Comparison of ENCODE assay signal across 9 cellular contexts in genomic region chr11:76669901-76670474, GRCh38. TPM values are rescaled to one million over a fixed set of nuclear protein-coding genes. Genes with fewer than 3 reads are reported as not detected.
DNase-seq lines count a peak whose midpoint lies in the region; ATAC-seq, FAIRE-seq and TF ChIP-seq lines count a peak whose summit lies in the region.
"Had no signal": no experiment of that assay in that cellular context is flagged by ENCODE, and none has a peak within 500 bp of the region (broad histone marks: within the 10 kb centered on the region; RNA-seq: fewer than 3 reads in every experiment).

No MANE protein-coding gene starts in this region.

- peak overlapping the region; percentile 67 for H2AFZ ChIP-seq in K562 (ENCODE audit: low read depth, low read length)

- no peak overlapping the region for H3K27ac ChIP-seq in K562 (ENCODE audit: extremely low read depth, low read depth, low read length)
- H3K27ac ChIP-seq in layer of hippocampus (ENCODE audit: low read depth, low read length): peak overlapping the region; percentile 57
- peak overlapping the region in 1 of 2 donors; percentile 40 for H3K27ac ChIP-seq in testis

- DNase-seq in activated CD4-positive, alpha-beta T cell treated with anti-CD3 and anti-CD28 coated beads, Interleukin-2, amount 10 ng/mL, durations not matched to agents 24 days and 14 days: no peak
- DNase-seq in activated CD4-positive, alpha-beta T cell treated with anti-CD3 and anti-CD28 coated beads for 1 hour: no peak
- DNase-seq in K562 (ENCODE audit: extremely low read depth in 1 of 4, low spot score in 3 of 4): no peak
- DNase-seq in testis: peak; percentile 60
- DNase-seq in KBM-7: no peak
- no peak for DNase-seq in activated CD4-positive, alpha-beta T cell treated with anti-CD3 and anti-CD28 coated beads for 4 hours

- H3K9me3 Mint-ChIP-seq in activated CD4-positive, alpha-beta T cell treated with anti-CD3 and anti-CD28 coated beads, Interleukin-2, amount 10 ng/mL, durations not matched to agents 24 days and 14 days: no peaks in the 10 kb centered on the region

- H4K20me1 ChIP-seq in K562 (replicated peaks; ENCODE audit: control insufficient read depth, insufficient read depth, low read length): 0 out of 2 replicates have a peak, but pooled peaks cover 19% of the 10 kb centered on the region

- WGBS in K562 (ENCODE audit: insufficient coverage, low coverage, missing lambda C conversion rate): 12% methylated on average over 19 of the region's 21 CpGs
- WGBS in testis, 2 donors: 8 to 11% methylated on average over 12 to 21 of the region's 21 CpGs

- H3K4me1 ChIP-seq in K562 (replicated peaks in 1 of 2; ENCODE audit: control insufficient read depth in 2 of 2, insufficient read depth in 2 of 2, low read length in 2 of 2) (peaks cover 4 to 27% of the 10 kb centered on the region in 2 experiments; a peak in 4 of 5 replicates), testis (peaks cover 27% of the 10 kb centered on the region)

- H3K4me2 ChIP-seq in K562 (ENCODE audit: insufficient read depth, low read length): peak overlapping the region; percentile 66

- no peaks in the 10 kb centered on the region for H3K9me1 ChIP-seq in K562 (ENCODE audit: control insufficient read depth, insufficient read depth, low read length)

- peaks cover 39% of the 10 kb centered on the region for H3K4me1 Mint-ChIP-seq in activated CD4-positive, alpha-beta T cell treated with anti-CD3 and anti-CD28 coated beads, Interleukin-2, amount 10 ng/mL, durations not matched to agents 24 days and 14 days

- no peak for TF ChIP-seq CTCF in K562 (IDR thresholded peaks at IDR 0.05 in 2 of 3, conservative IDR thresholded peaks at IDR 0.05 in 1 of 3; ENCODE audit: insufficient read depth in 2 of 3, low read depth in 1 of 3, low read length in 3 of 3)
- no peak for TF ChIP-seq CTCF in testis (IDR thresholded peaks at IDR 0.05)

- ATAC-seq in K562 (no peak), HG03095 (IDR thresholded peaks at IDR 0.05; ENCODE audit: unreplicated experiment) (no peak)

- H3K36me3 Mint-ChIP-seq in activated CD4-positive, alpha-beta T cell treated with anti-CD3 and anti-CD28 coated beads, Interleukin-2, amount 10 ng/mL, durations not matched to agents 24 days and 14 days (ENCODE audit: low read depth): no peaks in the 10 kb centered on the region

- no peaks in the 10 kb centered on the region for H3K79me2 ChIP-seq in K562 (ENCODE audit: control insufficient read depth, insufficient read depth, low read length)

- peaks cover 12 to 32% of the 10 kb centered on the region in 2 experiments for H3K27me3 ChIP-seq in K562 (ENCODE audit: control insufficient read depth in 2 of 2, insufficient read depth in 2 of 2, low read length in 2 of 2)
- H3K27me3 ChIP-seq in layer of hippocampus (ENCODE audit: control insufficient read depth, insufficient read depth, low read length): peaks cover 8% of the 10 kb centered on the region
- H3K27me3 ChIP-seq in testis: no peaks in the 10 kb centered on the region

- CTCF ChIA-PET in K562 (lab: Yijun Ruan, JAX; ENCODE audit: low intra/inter-chr PET ratio): no interaction called here

- no peak overlapping the region for H3K27ac Mint-ChIP-seq in activated CD4-positive, alpha-beta T cell treated with anti-CD3 and anti-CD28 coated beads, Interleukin-2, amount 10 ng/mL, durations not matched to agents 24 days and 14 days

- no peaks in the 10 kb centered on the region for H3K9me3 ChIP-seq in K562 (replicated peaks; ENCODE audit: control insufficient read depth, insufficient read depth, low read depth, low read length)
- no peaks in the 10 kb centered on the region for H3K9me3 ChIP-seq in testis

- in situ Hi-C loops in K562 (cut with MboI): no loop called here
- in situ Hi-C loops in KBM-7 (cut with MboI; ENCODE audit: low pct_unique_long_range_greater_than_20kb, low sequenced_read_pairs): no loop called here

- peak overlapping the region; percentile 79 for H3K4me3 Mint-ChIP-seq in activated CD4-positive, alpha-beta T cell treated with anti-CD3 and anti-CD28 coated beads, Interleukin-2, amount 10 ng/mL, durations not matched to agents 24 days and 14 days

- H3K4me3 ChIP-seq in K562: peak overlapping the region; percentile 44
- peak overlapping the region; percentile 54 to 78 for H3K4me3 ChIP-seq in testis

- POLR2A ChIA-PET in K562 (lab: Yijun Ruan, JAX): no interaction called here

- H3K9ac ChIP-seq in K562 (ENCODE audit: insufficient read depth in 1 of 2, low read depth in 2 of 2, low read length in 2 of 2): peak overlapping the region in 1 of 2 experiments; percentile 84; a peak in 2 of 4 replicates

- no peak for TF ChIP-seq RAD21 in K562 (CRISPR knock-in tag; conservative IDR thresholded peaks at IDR 0.05 in 1 of 2, IDR thresholded peaks at IDR 0.05 in 1 of 2)

- FAIRE-seq in K562 (lab: Jason Lieb, UNC): no peak
- FAIRE-seq: G401.6 had no signal

- no TSS peak for BruUV-seq in K562 (replicated peaks; lab: Mats Ljungman, UMichigan)

- peaks cover 28% of the 10 kb centered on the region for H3K27me3 Mint-ChIP-seq in activated CD4-positive, alpha-beta T cell treated with anti-CD3 and anti-CD28 coated beads, Interleukin-2, amount 10 ng/mL, durations not matched to agents 24 days and 14 days

- H3K36me3 ChIP-seq in K562 (ENCODE audit: control insufficient read depth, insufficient read depth, low read length) (no peaks in the 10 kb centered on the region), testis (ENCODE audit: low read depth, missing control alignments) (no peaks in the 10 kb centered on the region)

- TF ChIP-seq POLR2A in K562 (conservative IDR thresholded peaks at IDR 0.05) (no peak), testis (IDR thresholded peaks at IDR 0.05) (no peak)

- intact Hi-C loops in activated CD4-positive, alpha-beta T cell treated with anti-CD3 and anti-CD28 coated beads, Interleukin-2, amount 10 ng/mL, durations not matched to agents 24 days and 14 days (cut with micrococcal nuclease): loop anchor here (5.0 to 10.0 kb wide), 2 partner anchors 78 to 775 kb away; no protein-coding TSS in a partner anchor
- intact Hi-C loops in K562 (cut with micrococcal nuclease) (loop anchor here (10.0 kb wide), 1 partner anchor 345 kb away; no protein-coding TSS in a partner anchor), testis (cut with DNase I; ENCODE audit: low total_unique reads) (no loop called here)

- no peak for TF ChIP-seq EP300 in K562 (IDR thresholded peaks at IDR 0.05; ENCODE audit: low read length)

TF ChIP-seq in K562, 482 proteins besides CTCF, POLR2A, EP300 and RAD21:
- TF ChIP-seq CGGBP1 (CRISPR knock-in tag; IDR thresholded peaks at IDR 0.05) (no peak), GABPB1 (CRISPR knock-in tag; IDR thresholded peaks at IDR 0.05) (0 out of 2 replicates have a peak, but pooled peaks have one; percentile 30)

RNA-seq across cellular contexts. Expression of gene LRRC32, which starts 0.6 kb away (rescaled TPM):
- total RNA-seq in activated CD4-positive, alpha-beta T cell treated with anti-CD3 and anti-CD28 coated beads, Interleukin-2, amount 10 ng/mL, durations not matched to agents 24 days and 14 days: 6.6 and 8.6 TPM in 2 replicates
- 0.21 and 0.65 TPM in 2 replicates for total RNA-seq in K562 (2011; cell fraction: chromatin; rRNA removed; ENCODE audit: low replicate concordance)
- 0.79 and 1.3 TPM in 2 replicates for total RNA-seq in K562 (2011; cell fraction: nucleolus; rRNA removed)
- 0.76 and 0.81 TPM in 2 replicates for total RNA-seq in K562 (2011; cell fraction: nucleoplasm; rRNA removed)
- total RNA-seq in K562 (2014; rRNA removed): 0.16 and 0.50 TPM in 2 replicates
- total RNA-seq in K562 (2014; rRNA removed; fragmentation: Illumina TruSeq; extraction: Trizol): 0.16 TPM in 1 of 2 replicates, not detected in the other
- total RNA-seq in K562 (2015; rRNA removed; fragmentation: Illumina TruSeq; extraction: Trizol): not detected in 2 replicates
- total RNA-seq in K562 (2021): 0.20 and 0.31 TPM in 2 replicates
- polyA plus RNA-seq in K562 (2011; rRNA removed): 0.10 and 0.47 TPM in 2 replicates
- 0.44 and 0.48 TPM in 2 replicates for polyA plus RNA-seq in K562 (2011; cell fraction: cytosol; rRNA removed)
- 0.41 and 0.63 TPM in 2 replicates for polyA plus RNA-seq in K562 (2011; cell fraction: nucleus; rRNA removed)
- 0.12 and 0.65 TPM in 2 replicates for polyA plus RNA-seq in K562 (2012)
- polyA plus RNA-seq in K562 (2014; fragmentation: Illumina TruSeq; extraction: Trizol): 0.18 and 0.44 TPM in 2 replicates
- polyA plus RNA-seq in K562 (2014; fragmentation: Nextera tagmentation; extraction: Ambion mirVana): not detected
- 0.08 TPM in 1 of 2 replicates, not detected in the other for polyA plus RNA-seq in K562 (2014; rRNA removed)
- 0.53 and 0.57 TPM in 2 replicates for polyA minus RNA-seq in K562 (2011; rRNA and poly(A)+ RNA removed)
- polyA minus RNA-seq in K562 (2011; cell fraction: cytosol; rRNA and poly(A)+ RNA removed): 0.55 and 0.67 TPM in 2 replicates
- polyA minus RNA-seq in K562 (2011; cell fraction: nucleus; rRNA and poly(A)+ RNA removed): 0.13 and 0.56 TPM in 2 replicates
- total RNA-seq in testis: 1 to 10 TPM; 6.5 to 9.1 TPM
- polyA plus RNA-seq in testis (ENCODE audit: insufficient read depth, low read depth, low replicate concordance): 20.5 TPM
